ENCODE assay signal across 20 cellular contexts in the genomic region with DNA sequence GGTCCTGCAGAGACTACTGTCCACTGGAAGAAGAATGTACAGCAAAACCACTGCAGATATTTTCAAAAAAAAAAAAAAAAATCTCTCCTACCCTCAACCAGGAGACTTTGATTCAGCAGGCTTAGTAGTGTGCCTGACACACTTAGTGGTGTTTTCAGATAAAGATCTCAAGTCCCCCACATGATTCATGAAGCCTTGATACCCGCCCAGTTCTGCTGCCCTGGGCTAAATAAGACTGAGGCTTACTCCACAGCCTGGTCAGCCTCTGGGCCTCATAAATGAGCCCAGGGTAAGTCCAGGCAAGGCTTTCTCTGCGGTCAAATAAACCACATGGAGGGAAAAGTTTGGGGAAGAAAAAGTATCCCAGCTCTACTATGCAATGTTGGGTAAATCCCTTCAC.
"Had no signal": no experiment of that assay in that cellular context is flagged by ENCODE, and none has a peak within 500 bp of the region (broad histone marks: within the 10 kb centered on the region; RNA-seq: fewer than 3 reads in every experiment).

No MANE protein-coding gene starts in this region.

- DNase-seq: effector CD4-positive, alpha-beta T cell; endodermal cell; erythroblast; foreskin keratinocyte; kidney; left cardiac atrium; left ventricle myocardium inferior; mesenchymal stem cell; midbrain; nucleus accumbens; ovary; right cardiac atrium; small intestine; stimulated activated CD4-positive, alpha-beta T cell treated with anti-CD3 and anti-CD28 coated beads, Interleukin-12 subunit alpha, Interleukin-12 subunit beta, amount 100 ng/mL, for 4 hours; stimulated activated naive CD4-positive, alpha-beta T cell treated with Interleukin-2 at 50 U/mL for 16 hours had no signal

- H3K4me3 ChIP-seq: coronary artery, left ventricle myocardium inferior, lung, neural progenitor cell, ovary, tibial nerve had no signal

- H3K9me3 Mint-ChIP-seq: natural killer cell treated with Interleukin-12 subunit alpha and Interleukin-12 subunit beta and Interleukin-15 and Interleukin-18, amount 100 ng/mL, for 72 hours; neural progenitor cell had no signal

- H3K4me3 Mint-ChIP-seq: endodermal cell; natural killer cell treated with Interleukin-12 subunit alpha and Interleukin-12 subunit beta and Interleukin-15 and Interleukin-18, amount 100 ng/mL, for 72 hours; neural progenitor cell had no signal

- ATAC-seq: foreskin keratinocyte; left cardiac atrium; natural killer cell treated with Interleukin-12 subunit alpha and Interleukin-12 subunit beta and Interleukin-15 and Interleukin-18, amount 100 ng/mL, for 72 hours; right cardiac atrium had no signal

- H3K27ac Mint-ChIP-seq: endodermal cell; natural killer cell treated with Interleukin-12 subunit alpha and Interleukin-12 subunit beta and Interleukin-15 and Interleukin-18, amount 100 ng/mL, for 72 hours; neural progenitor cell had no signal
